8 cellular contexts compared by ENCODE assay signal in genomic region chr14:93976477-93977057, GRCh38. TPM values are rescaled to one million over a fixed set of nuclear protein-coding genes. Genes with fewer than 3 reads are reported as not detected.
A peak's percentile ranks its signal among the peaks of the same experiment; 100 is the strongest.
DNase-seq lines count a peak whose midpoint lies in the region; ATAC-seq and TF ChIP-seq lines count a peak whose summit lies in the region.

Gene ASB2, minus strand, starts transcription at chr14:93976570. Its CDS starts 12,031 bp downstream, at chr14:93964539.

- TF ChIP-seq CTCF in natural killer cell (IDR thresholded peaks at IDR 0.05) (no peak), coronary artery (IDR thresholded peaks at IDR 0.05) (no peak), osteocyte (IDR thresholded peaks at IDR 0.05) (no peak)

- H3K9me3 Mint-ChIP-seq in natural killer cell treated with Interleukin-12 subunit alpha and Interleukin-12 subunit beta and Interleukin-15 and Interleukin-18, amount 100 ng/mL, for 72 hours: peaks cover 4% of the 10 kb centered on the region
- H3K9me3 Mint-ChIP-seq in natural killer cell: peaks cover 2% of the 10 kb centered on the region in 2 donors
- H3K9me3 Mint-ChIP-seq in osteocyte (ENCODE audit: unreplicated experiment): no peaks in the 10 kb centered on the region

- peaks cover 6 to 18% of the 10 kb centered on the region in 2 donors for H3K27me3 Mint-ChIP-seq in natural killer cell treated with Interleukin-12 subunit alpha and Interleukin-12 subunit beta and Interleukin-15 and Interleukin-18, amount 100 ng/mL, for 72 hours
- peaks cover 8 to 12% of the 10 kb centered on the region in 2 donors for H3K27me3 Mint-ChIP-seq in natural killer cell (ENCODE audit: low read depth in 2 of 2)
- H3K27me3 Mint-ChIP-seq in osteocyte (ENCODE audit: unreplicated experiment): peaks cover 47% of the 10 kb centered on the region

- H3K27ac ChIP-seq in coronary artery (peak within 1 kb of the TSS; percentile 75 to 92), skeletal muscle tissue (ENCODE audit: low read depth, low read length) (peak within 1 kb of the TSS; percentile 99)

- DNase-seq in natural killer cell treated with Interleukin-12 subunit alpha and Interleukin-12 subunit beta and Interleukin-15 and Interleukin-18, amount 100 ng/mL, for 72 hours (ENCODE audit: low spot score): no peak
- DNase-seq in natural killer cell (no peak), coronary artery (ENCODE audit: low spot score) (no peak), NCI-H2081 treated with DMSO at 0.1 percent for 48 hours (lab: John Stamatoyannopoulos, UW) (no peak), osteocyte (ENCODE audit: extremely low spot score, unreplicated experiment) (no peak), NCI-H446 treated with DMSO at 0.1 percent for 48 hours (lab: John Stamatoyannopoulos, UW) (no peak)

- H3K4me3 ChIP-seq in coronary artery: peak within 1 kb of the TSS; percentile 70
- H3K4me3 ChIP-seq in skeletal muscle tissue (ENCODE audit: low read length in 3 of 3): peak within 1 kb of the TSS; percentile 87 to 94 (median 89)

- intact Hi-C loops in natural killer cell (cut with micrococcal nuclease): no loop called here

- H3K4me1 Mint-ChIP-seq in natural killer cell treated with Interleukin-12 subunit alpha and Interleukin-12 subunit beta and Interleukin-15 and Interleukin-18, amount 100 ng/mL, for 72 hours (ENCODE audit: low read depth in 2 of 2): peaks cover 39 to 49% of the 10 kb centered on the region in 2 donors
- H3K4me1 Mint-ChIP-seq in natural killer cell: peaks cover 30 to 31% of the 10 kb centered on the region in 2 donors
- H3K4me1 Mint-ChIP-seq in osteocyte (ENCODE audit: unreplicated experiment): no peaks in the 10 kb centered on the region

- ATAC-seq in natural killer cell treated with Interleukin-12 subunit alpha and Interleukin-12 subunit beta and Interleukin-15 and Interleukin-18, amount 100 ng/mL, for 72 hours: peak in 1 of 2 donors; percentile 46
- ATAC-seq in natural killer cell: no peak
- ATAC-seq in HG03354 (IDR thresholded peaks at IDR 0.05; ENCODE audit: poor library complexity, severe bottlenecking, unreplicated experiment): peak; percentile 9

- peak within 1 kb of the TSS; percentile 85 for H3K4me3 Mint-ChIP-seq in natural killer cell treated with Interleukin-12 subunit alpha and Interleukin-12 subunit beta and Interleukin-15 and Interleukin-18, amount 100 ng/mL, for 72 hours
- H3K4me3 Mint-ChIP-seq in natural killer cell: no peak within 1 kb of the TSS
- H3K4me3 Mint-ChIP-seq in osteocyte (ENCODE audit: unreplicated experiment): no peak within 1 kb of the TSS

- peak within 1 kb of the TSS; percentile 85 to 100 (median 95) for H3K9ac ChIP-seq in skeletal muscle tissue (ENCODE audit: low read depth in 1 of 3, low read length in 3 of 3)

- no peaks in the 10 kb centered on the region for H3K9me3 ChIP-seq in skeletal muscle tissue (ENCODE audit: control insufficient read depth in 3 of 3, low read length in 3 of 3)

- H3K36me3 Mint-ChIP-seq in natural killer cell treated with Interleukin-12 subunit alpha and Interleukin-12 subunit beta and Interleukin-15 and Interleukin-18, amount 100 ng/mL, for 72 hours: peaks cover 16% of the 10 kb centered on the region
- H3K36me3 Mint-ChIP-seq in natural killer cell (no peaks in the 10 kb centered on the region), osteocyte (ENCODE audit: unreplicated experiment) (no peaks in the 10 kb centered on the region)

- peaks cover 67 to 93% (median 73%) of the 10 kb centered on the region in 3 donors for H3K4me1 ChIP-seq in skeletal muscle tissue (ENCODE audit: control insufficient read depth in 3 of 3, insufficient read depth in 3 of 3, low read length in 3 of 3)

- H3K27me3 ChIP-seq in skeletal muscle tissue (ENCODE audit: control insufficient read depth in 3 of 3, insufficient read depth in 3 of 3, low read length in 3 of 3): no peaks in the 10 kb centered on the region

- H3K36me3 ChIP-seq in skeletal muscle tissue (ENCODE audit: control insufficient read depth in 3 of 3, insufficient read depth in 3 of 3, low read length in 3 of 3): peaks cover 0 to 28% (median 0%) of the 10 kb centered on the region in 3 donors

- H3K27ac Mint-ChIP-seq in natural killer cell treated with Interleukin-12 subunit alpha and Interleukin-12 subunit beta and Interleukin-15 and Interleukin-18, amount 100 ng/mL, for 72 hours: peak within 1 kb of the TSS; percentile 78 to 94
- H3K27ac Mint-ChIP-seq in natural killer cell (peak within 1 kb of the TSS in 1 of 2 donors; percentile 22), osteocyte (ENCODE audit: unreplicated experiment) (no peak within 1 kb of the TSS)

RNA-seq across cellular contexts. Expression of gene ASB2, which starts in this region (rescaled TPM):
- 10 to 100 TPM; 12.3 to 55.1 TPM for total RNA-seq in natural killer cell treated with Interleukin-12 subunit alpha and Interleukin-12 subunit beta and Interleukin-15 and Interleukin-18, amount 100 ng/mL, for 72 hours
- total RNA-seq in natural killer cell (1 to 10 TPM; 3.7 to 7.2 (median 4.8) TPM), skeletal muscle tissue (16.2 TPM), osteocyte (0.34 and 0.38 TPM in 2 replicates)
